25 cellular contexts compared by ENCODE assay signal in genomic region chr20:51439160-51439689, GRCh38.
DNase-seq lines count a peak whose midpoint lies in the region; ATAC-seq, FAIRE-seq and TF ChIP-seq lines count a peak whose summit lies in the region.
"Had no signal": no experiment of that assay in that cellular context is flagged by ENCODE, and none has a peak within 500 bp of the region (broad histone marks: within the 10 kb centered on the region; RNA-seq: fewer than 3 reads in every experiment).

No MANE protein-coding gene starts in this region.

- TF ChIP-seq EP300 in HepG2 (IDR thresholded peaks at IDR 0.05; ENCODE audit: low read depth in 2 of 2, low read length in 2 of 2) (no peak), HepG2 (CRISPR knock-in tag; IDR thresholded peaks at IDR 0.05; ENCODE audit: borderline replicate concordance) (no peak)

- intact Hi-C loops in activated CD4-positive, alpha-beta T cell treated with anti-CD3 and anti-CD28 coated beads, Interleukin-2, amount 10 ng/mL, durations not matched to agents 24 days and 14 days (cut with micrococcal nuclease), result no loop called here
- intact Hi-C loops in activated B cell treated with CpG ODN at 0.5 μM for 24 hours (cut with micrococcal nuclease), result no loop called here
- intact Hi-C loops in HepG2 (cut with micrococcal nuclease; ENCODE audit: unreplicated experiment), result no loop called here
- intact Hi-C loops in cardiac septum (cut with DNase I), result no loop called here

- H3K9me3 Mint-ChIP-seq in activated CD4-positive, alpha-beta T cell treated with anti-CD3 and anti-CD28 coated beads, Interleukin-2, amount 10 ng/mL, durations not matched to agents 24 days and 14 days, result no peaks in the 10 kb centered on the region
- no peaks in the 10 kb centered on the region for H3K9me3 Mint-ChIP-seq in activated B cell treated with CpG ODN at 0.5 μM for 24 hours
- no peaks in the 10 kb centered on the region for H3K9me3 Mint-ChIP-seq in stimulated activated memory B cell treated with anti-CD40 and anti-IgM and Interleukin-4, amounts not matched to agents 10 μg/mL and 1 μg/mL and 100 μg/mL, for 72 hours
- H3K9me3 Mint-ChIP-seq: activated naive CD4-positive, alpha-beta T cell treated with anti-CD3 and anti-CD28 coated beads for 36 hours had no signal

- TF ChIP-seq RAD21 in HepG2 (CRISPR knock-in tag; IDR thresholded peaks at IDR 0.05), result no peak

- H3K9me3 ChIP-seq in HepG2 (ENCODE audit: low read length), result no peaks in the 10 kb centered on the region
- H3K9me3 ChIP-seq: colonic mucosa, MG63, tibial artery had no signal

- CTCF ChIA-PET in activated B cell treated with CpG ODN at 0.5 μM for 24 hours (lab: Charles Lee) (no interaction called here), HepG2 (lab: Yijun Ruan, JAX; ENCODE audit: low intra/inter-chr PET ratio, low total read pairs) (no interaction called here)

- H3K27ac Mint-ChIP-seq in activated CD4-positive, alpha-beta T cell treated with anti-CD3 and anti-CD28 coated beads, Interleukin-2, amount 10 ng/mL, durations not matched to agents 24 days and 14 days, result peak overlapping the region; percentile 6
- peak overlapping the region; percentile 56 for H3K27ac Mint-ChIP-seq in activated B cell treated with CpG ODN at 0.5 μM for 24 hours
- H3K27ac Mint-ChIP-seq in stimulated activated memory B cell treated with anti-CD40 and anti-IgM and Interleukin-4, amounts not matched to agents 10 μg/mL and 1 μg/mL and 100 μg/mL, for 72 hours, result peak overlapping the region; percentile 67
- H3K27ac Mint-ChIP-seq: activated naive CD4-positive, alpha-beta T cell treated with anti-CD3 and anti-CD28 coated beads for 36 hours had no signal

- H3K36me3 Mint-ChIP-seq in activated CD4-positive, alpha-beta T cell treated with anti-CD3 and anti-CD28 coated beads, Interleukin-2, amount 10 ng/mL, durations not matched to agents 24 days and 14 days (ENCODE audit: low read depth), result peaks cover 74% of the 10 kb centered on the region
- H3K36me3 Mint-ChIP-seq in activated B cell treated with CpG ODN at 0.5 μM for 24 hours (ENCODE audit: low read depth), result peaks cover 77% of the 10 kb centered on the region
- H3K36me3 Mint-ChIP-seq in stimulated activated memory B cell treated with anti-CD40 and anti-IgM and Interleukin-4, amounts not matched to agents 10 μg/mL and 1 μg/mL and 100 μg/mL, for 72 hours, result peaks cover 73% of the 10 kb centered on the region

- no peak overlapping the region for H3K4me3 Mint-ChIP-seq in activated CD4-positive, alpha-beta T cell treated with anti-CD3 and anti-CD28 coated beads, Interleukin-2, amount 10 ng/mL, durations not matched to agents 24 days and 14 days
- H3K4me3 Mint-ChIP-seq in activated B cell treated with CpG ODN at 0.5 μM for 24 hours, result no peak overlapping the region
- no peak overlapping the region for H3K4me3 Mint-ChIP-seq in stimulated activated memory B cell treated with anti-CD40 and anti-IgM and Interleukin-4, amounts not matched to agents 10 μg/mL and 1 μg/mL and 100 μg/mL, for 72 hours
- H3K4me3 Mint-ChIP-seq: activated naive CD4-positive, alpha-beta T cell treated with anti-CD3 and anti-CD28 coated beads for 36 hours had no signal

- H3K4me1 Mint-ChIP-seq in activated CD4-positive, alpha-beta T cell treated with anti-CD3 and anti-CD28 coated beads, Interleukin-2, amount 10 ng/mL, durations not matched to agents 24 days and 14 days, result peaks cover 21% of the 10 kb centered on the region
- peaks cover 39% of the 10 kb centered on the region for H3K4me1 Mint-ChIP-seq in activated B cell treated with CpG ODN at 0.5 μM for 24 hours
- peaks cover 42% of the 10 kb centered on the region for H3K4me1 Mint-ChIP-seq in stimulated activated memory B cell treated with anti-CD40 and anti-IgM and Interleukin-4, amounts not matched to agents 10 μg/mL and 1 μg/mL and 100 μg/mL, for 72 hours

- ATAC-seq in activated B cell treated with CpG ODN at 0.5 μM for 24 hours (ENCODE audit: low read depth), result no peak
- ATAC-seq in HepG2, result peak; percentile 38; the same call in 2 of the 3 replicates
- ATAC-seq in stimulated activated memory B cell treated with anti-CD40 and anti-IgM and Interleukin-4, amounts not matched to agents 10 μg/mL and 1 μg/mL and 100 μg/mL, for 72 hours, result no peak

- no peaks in the 10 kb centered on the region for H3K27me3 Mint-ChIP-seq in activated CD4-positive, alpha-beta T cell treated with anti-CD3 and anti-CD28 coated beads, Interleukin-2, amount 10 ng/mL, durations not matched to agents 24 days and 14 days
- H3K27me3 Mint-ChIP-seq in activated B cell treated with CpG ODN at 0.5 μM for 24 hours, result no peaks in the 10 kb centered on the region
- H3K27me3 Mint-ChIP-seq in stimulated activated memory B cell treated with anti-CD40 and anti-IgM and Interleukin-4, amounts not matched to agents 10 μg/mL and 1 μg/mL and 100 μg/mL, for 72 hours, result no peaks in the 10 kb centered on the region

- POLR2A ChIA-PET in activated B cell treated with CpG ODN at 0.5 μM for 24 hours (lab: Charles Lee), result no interaction called here
- POLR2A ChIA-PET in HepG2 (lab: Yijun Ruan, JAX), result no interaction called here

- 94% methylated on average over 9 of the region's 9 CpGs for WGBS in HepG2 (ENCODE audit: low lambda C conversion rate)

- H3K27ac ChIP-seq in HepG2 (ENCODE audit: extremely low read length, insufficient read depth, low read length), result no peak overlapping the region
- H3K27ac ChIP-seq: C4-2B, colonic mucosa, hepatocyte, tibial artery had no signal

- H4K20me1 ChIP-seq in HepG2 (ENCODE audit: insufficient read depth, low read length), result no peaks in the 10 kb centered on the region

- TF ChIP-seq POLR2A in HepG2 (IDR thresholded peaks at IDR 0.05; ENCODE audit: insufficient read depth in 1 of 2, low read depth in 2 of 2, low read length in 2 of 2), result no peak

- H3K27me3 ChIP-seq in HepG2 (ENCODE audit: control insufficient read depth in 1 of 2, insufficient read depth in 2 of 2, low read length in 2 of 2), result no peaks in the 10 kb centered on the region
- H3K27me3 ChIP-seq: colonic mucosa, hepatocyte, MG63, tibial artery had no signal

- H3K4me2 ChIP-seq in HepG2 (ENCODE audit: low read depth, low read length), result no peak overlapping the region
- H3K4me2 ChIP-seq: hepatocyte had no signal

- TF ChIP-seq CTCF in activated B cell treated with CpG ODN at 0.5 μM for 24 hours (IDR thresholded peaks at IDR 0.05), result no peak
- no peak for TF ChIP-seq CTCF in HepG2 (CRISPR knock-in tag; IDR thresholded peaks at IDR 0.05)

- FAIRE-seq in HepG2 (lab: Jason Lieb, UNC), result no peak
- FAIRE-seq: A204.1, endothelial cell of umbilical vein, keratinocyte had no signal

- H3K79me2 ChIP-seq in HepG2 (ENCODE audit: insufficient read depth, low read length), result no peaks in the 10 kb centered on the region
- H3K79me2 ChIP-seq: hepatocyte had no signal

- peaks cover 6 to 30% of the 10 kb centered on the region in 2 experiments; a peak in 4 of 5 replicates for H3K36me3 ChIP-seq in HepG2 (replicated peaks in 1 of 2; ENCODE audit: control insufficient read depth in 1 of 2, insufficient read depth in 2 of 2, low read length in 2 of 2)
- H3K36me3 ChIP-seq: colonic mucosa, MG63 had no signal

- no peak overlapping the region for H2AFZ ChIP-seq in HepG2 (ENCODE audit: low read length)
- H2AFZ ChIP-seq: hepatocyte had no signal

- H3K9ac ChIP-seq in HepG2 (ENCODE audit: insufficient read depth, low read depth, low read length), result no peak overlapping the region

- H3K4me3 ChIP-seq in HepG2 (replicated peaks in 1 of 3; ENCODE audit: insufficient read depth in 1 of 3, low read depth in 2 of 3, low read length in 3 of 3), result no peak overlapping the region
- H3K4me3 ChIP-seq: colonic mucosa, hepatocyte, MG63, tibial artery had no signal

- no TSS peak for BruUV-seq in HepG2 (replicated peaks; lab: Mats Ljungman, UMichigan)

- H3K4me1 ChIP-seq in HepG2 (ENCODE audit: insufficient read depth, low read length), result peaks cover 6% of the 10 kb centered on the region; the same call in 1 of the 2 replicates
- H3K4me1 ChIP-seq: colonic mucosa, tibial artery had no signal

- in situ Hi-C loops in HepG2 (cut with HindIII; ENCODE audit: extremely low pct_ligation_motif_present, low pct_unique_long_range_greater_than_20kb), result no loop called here

- DNase-seq in activated CD4-positive, alpha-beta T cell treated with anti-CD3 and anti-CD28 coated beads, Interleukin-2, amount 10 ng/mL, durations not matched to agents 24 days and 14 days, result no peak
- DNase-seq in activated CD4-positive, alpha-beta T cell treated with anti-CD3 and anti-CD28 coated beads for 48 hours, result no peak
- DNase-seq in activated B cell treated with CpG ODN at 0.5 μM for 24 hours (no peak), HepG2 (ENCODE audit: low spot score) (no peak), SIG-M5 (lab: John Stamatoyannopoulos, UW) (no peak), activated gamma-delta T cell treated with Interleukin-2 at 50 U/mL for 16 hours (no peak), cardiac septum (ENCODE audit: low spot score) (no peak)
- DNase-seq: activated CD8-positive, alpha-beta memory T cell treated with anti-CD3 and anti-CD28 coated beads, Interleukin-2, amount 50 U/mL, for 48 hours; activated naive CD4-positive, alpha-beta T cell treated with anti-CD3 and anti-CD28 coated beads for 36 hours; colonic mucosa; DMS79; foreskin fibroblast; mesendoderm; MG63; NCI-H1930; NCI-H446 treated with DMSO at 0.1 percent for 48 hours; stimulated activated CD4-positive, alpha-beta T cell treated with anti-CD3 and anti-CD28 coated beads, Interleukin-15, amount 100 ng/mL, for 24 hours; stimulated activated naive CD4-positive, alpha-beta T cell; tibial artery had no signal

TF ChIP-seq in HepG2, 621 proteins besides CTCF, POLR2A, EP300 and RAD21 (continues in another document):
- TF ChIP-seq ZNF281 (CRISPR knock-in tag; IDR thresholded peaks at IDR 0.05; ENCODE audit: borderline replicate concordance), result no peak
- TF ChIP-seq TOPORS (CRISPR knock-in tag; IDR thresholded peaks at IDR 0.05), result no peak
- no peak for TF ChIP-seq EZH2 (conservative IDR thresholded peaks at IDR 0.05; ENCODE audit: low read depth, low read length)

Comparison
In these comparisons a context has a peak if more than half of its experiments do, and no peak if none do; other contexts are left out.
1. H3K27ac Mint-ChIP-seq: peak in every context shown above with its lines; median percentile 67 in stimulated activated memory B cell treated with anti-CD40 and anti-IgM and Interleukin-4, amounts not matched to agents 10 μg/mL and 1 μg/mL and 100 μg/mL, for 72 hours; 56 in activated B cell treated with CpG ODN at 0.5 μM for 24 hours; 6 in activated CD4-positive, alpha-beta T cell treated with anti-CD3 and anti-CD28 coated beads, Interleukin-2, amount 10 ng/mL, durations not matched to agents 24 days and 14 days.